Comparison of ENCODE assay signal across 8 cellular contexts in the genomic region with DNA sequence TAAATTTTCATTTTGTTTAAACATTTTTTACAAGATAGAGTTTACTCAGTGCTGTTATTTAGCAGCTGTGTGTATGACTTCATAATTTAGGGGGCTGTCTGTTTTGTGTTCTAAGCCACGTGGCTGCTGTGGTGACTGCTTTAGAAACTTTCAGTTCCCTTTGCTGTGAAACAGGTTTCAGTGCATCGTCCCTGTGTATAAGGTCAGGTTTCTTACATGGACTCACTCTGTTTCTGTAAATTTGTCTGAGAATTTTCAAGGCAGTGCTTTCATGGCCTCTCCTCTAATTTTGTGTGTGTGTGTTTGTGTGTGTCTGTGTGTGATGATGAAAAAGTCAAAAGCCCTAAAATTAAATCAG. TPM values are rescaled to one million over a fixed set of nuclear protein-coding genes. Genes with fewer than 3 reads are reported as not detected.
A peak's percentile ranks its signal among the peaks of the same experiment; 100 is the strongest.
DNase-seq lines count a peak whose midpoint lies in the region; ATAC-seq, FAIRE-seq and TF ChIP-seq lines count a peak whose summit lies in the region.

No MANE protein-coding gene starts in this region.

- no peaks in the 10 kb centered on the region for H3K36me3 ChIP-seq in kidney (ENCODE audit: control insufficient read depth in 1 of 2, insufficient read depth in 2 of 2, low read length in 2 of 2)

- no peaks in the 10 kb centered on the region for H3K9me3 ChIP-seq in kidney (ENCODE audit: control insufficient read depth in 1 of 2, low read length in 2 of 2)

- TF ChIP-seq CTCF in GM10248 (IDR thresholded peaks at IDR 0.05; ENCODE audit: control extremely low read depth, extremely low read depth, low read depth, missing control alignments) (no peak), kidney (IDR thresholded peaks at IDR 0.05; ENCODE audit: borderline replicate concordance, extremely low read depth, insufficient read depth) (no peak)

- H3K27ac ChIP-seq in kidney (ENCODE audit: low read depth in 2 of 2, low read length in 2 of 2) = no peak overlapping the region

- POLR2A ChIA-PET in GM10248 (lab: Yijun Ruan, JAX) = interaction anchor here (0.6 to 1.2 kb wide), 4 partner anchors 8 to 32 kb away, joined by 3 to 10 read pairs (median 4); no protein-coding TSS in a partner anchor

- intact Hi-C loops in kidney (cut with DNase I) = no loop called here

- no peaks in the 10 kb centered on the region for H3K4me1 ChIP-seq in kidney (ENCODE audit: control insufficient read depth in 1 of 2, insufficient read depth in 1 of 2, low read depth in 1 of 2, low read length in 2 of 2)

- peak; percentile 88 for ATAC-seq in GM19468 (IDR thresholded peaks at IDR 0.05; ENCODE audit: extremely low read depth, unreplicated experiment)
- ATAC-seq in HG03565 (IDR thresholded peaks at IDR 0.05; ENCODE audit: unreplicated experiment) = peak; percentile 88

- CTCF ChIA-PET in GM10248 (lab: Yijun Ruan, JAX) = interaction anchor here (1.1 to 1.7 kb wide), 4 partner anchors 18 to 173 kb away, joined by 3 to 6 read pairs (median 4); no protein-coding TSS in a partner anchor

- DNase-seq in GM10248 (ENCODE audit: extremely low spot score) = peak; percentile 78
- peak; percentile 25 for DNase-seq in activated naive CD4-positive, alpha-beta T cell treated with anti-CD3 and anti-CD28 coated beads, Interleukin-2, amount 50 U/mL, for 16 hours
- peak; percentile 69 for DNase-seq in medulla oblongata (ENCODE audit: extremely low spot score)
- no peak for DNase-seq in cerebellar nuclear complex (lab: John Stamatoyannopoulos, UW)
- DNase-seq in UCSD-AML1 (lab: John Stamatoyannopoulos, UW; ENCODE audit: unreplicated experiment) = no peak
- DNase-seq in kidney = no peak

- H3K4me3 ChIP-seq in kidney (ENCODE audit: low read length in 2 of 2) = no peak overlapping the region

- no peak overlapping the region for H3K9ac ChIP-seq in kidney (ENCODE audit: low read length in 2 of 2)

- no peak for FAIRE-seq in kidney (lab: Jason Lieb, UNC)

RNA-seq across cellular contexts. Expression of gene BICD1, which starts 32.4 kb away (rescaled TPM):
- total RNA-seq in kidney = 36.7 TPM
- 3.8 TPM for polyA plus RNA-seq in kidney (ENCODE audit: insufficient read depth, low read depth, low replicate concordance)

Comparison
In these comparisons a context has a peak if more than half of its experiments do, and no peak if none do; other contexts are left out.
1. DNase-seq: peak in GM10248 (single experiment), activated naive CD4-positive, alpha-beta T cell treated with anti-CD3 and anti-CD28 coated beads, Interleukin-2, amount 50 U/mL, for 16 hours (single experiment) and medulla oblongata (single experiment); none in cerebellar nuclear complex (0 of 2), UCSD-AML1 (single experiment) and kidney (single experiment).